ENCODE assay signal across 8 cellular contexts in genomic region chr10:63133787-63134557, GRCh38. TPM values are rescaled to one million over a fixed set of nuclear protein-coding genes. Genes with fewer than 3 reads are reported as not detected.
DNase-seq lines count a peak whose midpoint lies in the region; ATAC-seq and TF ChIP-seq lines count a peak whose summit lies in the region.

No MANE protein-coding gene starts in this region.

- peaks cover 4% of the 10 kb centered on the region for H3K36me3 Mint-ChIP-seq in endothelial cell (ENCODE audit: low read depth, unreplicated experiment)
- H3K36me3 Mint-ChIP-seq in natural killer cell treated with Interleukin-12 subunit alpha and Interleukin-12 subunit beta and Interleukin-15 and Interleukin-18, amount 100 ng/mL, for 72 hours = peaks cover 6% of the 10 kb centered on the region

- H3K4me3 Mint-ChIP-seq in endothelial cell (ENCODE audit: unreplicated experiment) = peak overlapping the region; percentile 90
- H3K4me3 Mint-ChIP-seq in natural killer cell treated with Interleukin-12 subunit alpha and Interleukin-12 subunit beta and Interleukin-15 and Interleukin-18, amount 100 ng/mL, for 72 hours = peak overlapping the region; percentile 95

- H3K4me3 ChIP-seq in SJCRH30 = peak overlapping the region; percentile 74

- H3K27ac ChIP-seq in SJCRH30 = peak overlapping the region; percentile 60; the same call in 1 of the 2 replicates

- H3K9me3 Mint-ChIP-seq in endothelial cell (ENCODE audit: unreplicated experiment) = no peaks in the 10 kb centered on the region
- H3K9me3 Mint-ChIP-seq in natural killer cell treated with Interleukin-12 subunit alpha and Interleukin-12 subunit beta and Interleukin-15 and Interleukin-18, amount 100 ng/mL, for 72 hours = peaks cover 3% of the 10 kb centered on the region

- H3K9me3 ChIP-seq in SJCRH30 (replicated peaks) = no peaks in the 10 kb centered on the region

- no peaks in the 10 kb centered on the region for H3K4me1 ChIP-seq in SJCRH30

- no peak for TF ChIP-seq CTCF in endothelial cell (IDR thresholded peaks at IDR 0.05; ENCODE audit: unreplicated experiment)

- H3K27me3 ChIP-seq in SJCRH30 = no peaks in the 10 kb centered on the region

- peak; percentile 21 for DNase-seq in NCI-H146 treated with DMSO at 0.1 percent for 48 hours (lab: John Stamatoyannopoulos, UW; ENCODE audit: unreplicated experiment)
- DNase-seq in NCI-H146 (lab: John Stamatoyannopoulos, UW) = no peak
- no peak for DNase-seq in SJCRH30
- DNase-seq in endothelial cell (ENCODE audit: low spot score) = no peak
- no peak for DNase-seq in natural killer cell treated with Interleukin-12 subunit alpha and Interleukin-12 subunit beta and Interleukin-15 and Interleukin-18, amount 100 ng/mL, for 72 hours (ENCODE audit: low spot score)
- DNase-seq in NCI-H748 treated with DMSO at 0.1 percent for 48 hours (lab: John Stamatoyannopoulos, UW) = no peak

- peak in 1 of 2 donors; percentile 76 for ATAC-seq in natural killer cell treated with Interleukin-12 subunit alpha and Interleukin-12 subunit beta and Interleukin-15 and Interleukin-18, amount 100 ng/mL, for 72 hours
- ATAC-seq in GM19467 (IDR thresholded peaks at IDR 0.05; ENCODE audit: unreplicated experiment) (no peak), HG02840 (IDR thresholded peaks at IDR 0.05; ENCODE audit: low FRiP score, unreplicated experiment) (no peak)

- peaks cover 1% of the 10 kb centered on the region for H3K27me3 Mint-ChIP-seq in endothelial cell (ENCODE audit: unreplicated experiment)
- peaks cover 0 to 7% of the 10 kb centered on the region in 2 donors for H3K27me3 Mint-ChIP-seq in natural killer cell treated with Interleukin-12 subunit alpha and Interleukin-12 subunit beta and Interleukin-15 and Interleukin-18, amount 100 ng/mL, for 72 hours

- peaks cover 10% of the 10 kb centered on the region for H3K4me1 Mint-ChIP-seq in endothelial cell (ENCODE audit: unreplicated experiment)
- peaks cover 28 to 31% of the 10 kb centered on the region in 2 donors for H3K4me1 Mint-ChIP-seq in natural killer cell treated with Interleukin-12 subunit alpha and Interleukin-12 subunit beta and Interleukin-15 and Interleukin-18, amount 100 ng/mL, for 72 hours (ENCODE audit: low read depth in 2 of 2)

- no peak overlapping the region for H3K27ac Mint-ChIP-seq in endothelial cell (ENCODE audit: unreplicated experiment)
- H3K27ac Mint-ChIP-seq in natural killer cell treated with Interleukin-12 subunit alpha and Interleukin-12 subunit beta and Interleukin-15 and Interleukin-18, amount 100 ng/mL, for 72 hours = peak overlapping the region; percentile 90 to 94

- H3K36me3 ChIP-seq in SJCRH30 = no peaks in the 10 kb centered on the region

RNA-seq across cellular contexts. Expression of gene NRBF2, which starts 0.8 kb away (rescaled TPM):
- total RNA-seq in SJCRH30 (2014; rRNA removed; shearing (Covaris generic)) = 13.8 and 14.0 TPM in 2 replicates
- 25.6 TPM for total RNA-seq in endothelial cell (ENCODE audit: unreplicated experiment)
- 10 to 100 TPM; 20.7 to 32.8 TPM for total RNA-seq in natural killer cell treated with Interleukin-12 subunit alpha and Interleukin-12 subunit beta and Interleukin-15 and Interleukin-18, amount 100 ng/mL, for 72 hours
